Comparison of ENCODE assay signal across 9 cellular contexts in the genomic region with DNA sequence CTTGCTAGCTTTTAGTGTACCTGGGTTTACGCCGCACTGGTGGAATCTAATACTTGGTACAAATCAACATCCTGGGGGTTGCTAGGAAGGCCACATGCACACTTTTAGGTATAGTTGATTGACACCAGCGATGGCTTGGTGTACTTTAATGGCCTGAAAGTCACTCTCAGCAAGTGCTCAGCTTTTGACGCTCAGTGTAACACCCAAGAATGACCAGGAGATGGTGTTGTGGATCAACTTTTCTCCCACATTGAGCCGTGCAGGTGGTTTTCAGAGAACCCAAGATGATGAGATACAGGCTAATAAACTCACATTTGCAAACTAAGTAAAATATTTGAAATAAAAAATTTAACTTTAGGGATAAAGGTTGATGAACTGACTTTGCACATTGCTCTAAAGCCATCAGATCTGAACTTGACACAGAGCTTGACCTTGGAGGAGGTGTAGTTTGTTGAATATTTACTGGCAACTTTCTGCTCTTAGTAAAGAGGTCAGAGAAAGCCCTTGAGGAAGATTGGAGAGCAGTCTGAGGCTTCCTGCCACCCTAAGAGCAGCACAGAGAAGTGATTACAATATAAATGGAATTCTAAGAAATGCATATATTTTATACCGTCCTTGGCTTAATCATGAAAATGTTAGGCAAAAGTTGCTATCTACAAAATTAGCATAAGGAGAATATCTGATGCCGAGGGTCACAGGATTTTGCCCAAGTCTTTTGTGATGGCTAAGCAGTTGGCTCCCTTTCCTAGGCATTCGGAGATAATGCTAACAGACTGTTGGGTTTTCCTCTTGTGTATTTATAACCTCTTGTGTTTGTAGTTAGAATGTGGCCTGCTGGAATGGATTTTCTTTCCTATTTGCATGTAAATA.
DNase-seq lines count a peak whose midpoint lies in the region; ATAC-seq and TF ChIP-seq lines count a peak whose summit lies in the region.
"Had no signal": no experiment of that assay in that cellular context is flagged by ENCODE, and none has a peak within 500 bp of the region (broad histone marks: within the 10 kb centered on the region; RNA-seq: fewer than 3 reads in every experiment).

No MANE protein-coding gene starts in this region.

- POLR2A ChIA-PET in T-cell (lab: Charles Lee): interaction anchor here in 1 of 2 donors (0.9 kb wide), 1 partner anchor 9 kb away, joined by 3 read pairs; no protein-coding TSS in a partner anchor

- H3K9me2 ChIP-seq in Karpas-422 (replicated peaks; ENCODE audit: insufficient read depth, low read length): no peaks in the 10 kb centered on the region

- TF ChIP-seq CTCF in esophagus muscularis mucosa (IDR thresholded peaks at IDR 0.05): peak; percentile 72 to 80 (median 74)

- no peaks in the 10 kb centered on the region for H4K20me1 ChIP-seq in Karpas-422 (ENCODE audit: insufficient read depth, low read depth, low read length)

- no peak overlapping the region for H3K9ac ChIP-seq in Karpas-422 (ENCODE audit: low read length)

- H3K79me2 ChIP-seq in Karpas-422 (ENCODE audit: low read length): no peaks in the 10 kb centered on the region

- CTCF ChIA-PET in T-cell (lab: Charles Lee): interaction anchor here (0.5 to 2.0 kb wide), 10 partner anchors 8 to 1075 kb away, joined by 3 to 12 read pairs (median 4); a partner anchor contains a TSS

- H3K27ac ChIP-seq in Karpas-422 (ENCODE audit: low read length) (no peak overlapping the region), esophagus muscularis mucosa (replicated peaks in 1 of 4) (no peak overlapping the region)

- H3K36me3 ChIP-seq in Karpas-422 (ENCODE audit: insufficient read depth, low read length) (no peaks in the 10 kb centered on the region), esophagus muscularis mucosa (no peaks in the 10 kb centered on the region)

- H3K4me1 ChIP-seq in Karpas-422 (ENCODE audit: low read length) (peaks cover 5% of the 10 kb centered on the region), esophagus muscularis mucosa (no peaks in the 10 kb centered on the region)

- H3K4me1 Mint-ChIP-seq in stimulated activated naive CD8-positive, alpha-beta T cell treated with anti-CD3 and anti-CD28 coated beads, Interleukin-15, amount 100 ng/mL, for 72 hours: peaks cover 12% of the 10 kb centered on the region
- H3K4me1 Mint-ChIP-seq in T-cell: peaks cover 0 to 5% (median 0%) of the 10 kb centered on the region in 3 donors
- H3K4me1 Mint-ChIP-seq: IgD-negative memory B cell had no signal

- H3K9me3 ChIP-seq in Karpas-422 (ENCODE audit: low read length) (no peaks in the 10 kb centered on the region), esophagus muscularis mucosa (no peaks in the 10 kb centered on the region)

- no peak for TF ChIP-seq POLR2A in esophagus muscularis mucosa (IDR thresholded peaks at IDR 0.05; ENCODE audit: low read depth)

- H3K27ac Mint-ChIP-seq in stimulated activated naive CD8-positive, alpha-beta T cell treated with anti-CD3 and anti-CD28 coated beads, Interleukin-15, amount 100 ng/mL, for 72 hours: no peak overlapping the region
- H3K27ac Mint-ChIP-seq in T-cell: no peak overlapping the region
- H3K27ac Mint-ChIP-seq: IgD-negative memory B cell had no signal

- TF ChIP-seq EP300 in esophagus muscularis mucosa (IDR thresholded peaks at IDR 0.05): no peak

- intact Hi-C loops in esophagus muscularis mucosa (cut with DNase I): loop anchor here (5.0 to 10.0 kb wide), 2 partner anchors 877 to 1044 kb away; a partner anchor contains a TSS

- no peaks in the 10 kb centered on the region for H3K27me3 Mint-ChIP-seq in stimulated activated naive CD8-positive, alpha-beta T cell treated with anti-CD3 and anti-CD28 coated beads, Interleukin-15, amount 100 ng/mL, for 72 hours
- H3K27me3 Mint-ChIP-seq in T-cell: no peaks in the 10 kb centered on the region

- H3K27me3 ChIP-seq in Karpas-422 (ENCODE audit: low read length) (no peaks in the 10 kb centered on the region), esophagus muscularis mucosa (peaks cover 0 to 4% (median 0%) of the 10 kb centered on the region in 4 donors)

- 56% methylated on average over 8 of the region's 8 CpGs for WGBS in esophagus muscularis mucosa

- ATAC-seq in stimulated activated naive CD8-positive, alpha-beta T cell treated with anti-CD3 and anti-CD28 coated beads, Interleukin-15, amount 100 ng/mL, for 72 hours: peak; percentile 80
- ATAC-seq in stimulated activated naive CD8-positive, alpha-beta T cell treated with anti-CD3 and anti-CD28 coated beads, Interleukin-15, Interleukin-2, amounts not matched to agents 100 U/mL and 50 U/mL, for 24 hours: no peak
- ATAC-seq in GM21737 (IDR thresholded peaks at IDR 0.05; ENCODE audit: unreplicated experiment) (peak; percentile 64), T-cell (replicated peaks in 1 of 4) (peak; percentile 85 to 91 (median 90))

- DNase-seq in stimulated activated naive CD8-positive, alpha-beta T cell treated with anti-CD3 and anti-CD28 coated beads, Interleukin-15, amount 100 ng/mL, for 72 hours: peak in 1 of 2 donors; percentile 52
- DNase-seq in stimulated activated naive CD8-positive, alpha-beta T cell treated with anti-CD3 and anti-CD28 coated beads, Interleukin-15, Interleukin-2, amounts not matched to agents 100 U/mL and 50 U/mL, for 24 hours: no peak
- peak; percentile 83 for DNase-seq in Karpas-422
- DNase-seq in T-cell: peak in 9 of 34 experiments; percentile 10 to 48 (median 18)
- DNase-seq in esophagus muscularis mucosa (ENCODE audit: extremely low spot score): no peak
- peak; percentile 82 for DNase-seq in myocyte (ENCODE audit: low read depth)
- no peak for DNase-seq in UCSD-AML1 (lab: John Stamatoyannopoulos, UW; ENCODE audit: unreplicated experiment)

- no peaks in the 10 kb centered on the region for H3K9me3 Mint-ChIP-seq in stimulated activated naive CD8-positive, alpha-beta T cell treated with anti-CD3 and anti-CD28 coated beads, Interleukin-15, amount 100 ng/mL, for 72 hours
- no peaks in the 10 kb centered on the region for H3K9me3 Mint-ChIP-seq in T-cell
- H3K9me3 Mint-ChIP-seq: IgD-negative memory B cell had no signal

- no peaks in the 10 kb centered on the region for H3K36me3 Mint-ChIP-seq in T-cell
- H3K36me3 Mint-ChIP-seq: IgD-negative memory B cell had no signal

- no peak overlapping the region for H2AFZ ChIP-seq in Karpas-422 (ENCODE audit: low read length)

- H3K4me3 ChIP-seq in Karpas-422 (ENCODE audit: low read length): no peak overlapping the region
- no peak overlapping the region for H3K4me3 ChIP-seq in esophagus muscularis mucosa

- no peak overlapping the region for H3K4me2 ChIP-seq in Karpas-422 (ENCODE audit: low read depth, low read length, poor library complexity, severe bottlenecking)

- no peak overlapping the region for H3K4me3 Mint-ChIP-seq in stimulated activated naive CD8-positive, alpha-beta T cell treated with anti-CD3 and anti-CD28 coated beads, Interleukin-15, amount 100 ng/mL, for 72 hours
- no peak overlapping the region for H3K4me3 Mint-ChIP-seq in T-cell
- H3K4me3 Mint-ChIP-seq: IgD-negative memory B cell had no signal

Comparison
In these comparisons a context has a peak if more than half of its experiments do, and no peak if none do; other contexts are left out.
1. DNase-seq: peak in Karpas-422 (single experiment) and myocyte (single experiment); none in stimulated activated naive CD8-positive, alpha-beta T cell treated with anti-CD3 and anti-CD28 coated beads, Interleukin-15, Interleukin-2, amounts not matched to agents 100 U/mL and 50 U/mL, for 24 hours (single experiment), esophagus muscularis mucosa (single experiment) and UCSD-AML1 (single experiment).